33 cellular contexts compared by ENCODE assay signal in the genomic region with DNA sequence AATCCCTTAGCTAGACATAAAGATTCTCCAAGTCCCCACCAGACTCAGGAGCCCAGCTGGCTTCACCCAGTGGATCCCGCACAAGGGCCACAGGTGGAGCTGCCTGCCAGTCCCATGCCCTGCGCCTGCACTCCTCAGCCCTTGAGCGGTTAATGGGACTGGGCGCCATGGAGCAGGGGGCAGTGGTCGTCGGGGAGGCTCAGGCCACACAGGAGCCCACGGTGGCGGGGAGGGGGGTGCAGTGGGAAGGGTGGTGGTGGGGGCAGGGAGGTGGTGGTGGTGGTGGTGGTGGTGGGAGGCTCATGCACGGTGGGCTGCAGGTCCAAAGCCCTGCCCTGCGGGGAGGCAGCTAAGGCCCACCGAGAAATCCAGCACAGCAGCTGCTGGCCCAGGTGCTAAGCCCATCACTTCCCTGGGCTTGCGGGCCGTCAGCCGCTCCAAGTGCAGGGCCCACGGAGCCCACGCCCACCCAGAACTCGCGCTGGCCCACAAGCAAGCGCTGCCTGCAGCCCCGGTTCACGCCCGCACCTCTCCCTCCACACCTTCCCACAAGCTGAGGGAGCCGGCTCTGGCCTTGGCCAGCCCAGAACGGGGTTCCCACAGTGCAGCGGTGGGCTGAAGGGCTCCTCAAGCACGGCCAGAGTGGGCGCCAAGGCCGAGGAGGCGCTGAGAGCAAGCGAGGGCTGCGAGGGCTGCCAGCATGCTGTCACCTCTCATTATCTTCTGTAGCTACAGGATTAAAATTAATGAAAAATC.
"Had no signal": no experiment of that assay in that cellular context is flagged by ENCODE, and none has a peak within 500 bp of the region (broad histone marks: within the 10 kb centered on the region; RNA-seq: fewer than 3 reads in every experiment).

No MANE protein-coding gene starts in this region.

- H3K4me2 ChIP-seq: KMS-11 had no signal

- H3K27me3 ChIP-seq: MG63 had no signal

- H3K4me3 ChIP-seq: MG63 had no signal

- H3K9ac ChIP-seq: KMS-11 had no signal

- H3K9me3 ChIP-seq: MG63 had no signal

- DNase-seq: Karpas-422, Kasumi-1, MG63, MM.1S, MV-4-11, NCI-H1048, NCI-H1092, NCI-H1092 treated with DMSO at 0.1 percent for 48 hours, NCI-H1105, NCI-H1105 treated with DMSO at 0.1 percent for 48 hours, NCI-H1417, NCI-H1417 treated with DMSO at 0.1 percent for 48 hours, NCI-H1436, NCI-H1436 treated with DMSO at 0.1 percent for 48 hours, NCI-H146, NCI-H1694, NCI-H1694 treated with DMSO at 0.1 percent for 48 hours, NCI-H187, NCI-H187 treated with DMSO at 0.1 percent for 48 hours, NCI-H1930, NCI-H2029, NCI-H2029 treated with DMSO at 0.1 percent for 48 hours, NCI-H2081, NCI-H2081 treated with DMSO at 0.1 percent for 48 hours, NCI-H2107, NCI-H2171, NCI-H2171 treated with DMSO at 0.1 percent for 48 hours, NCI-H2227 treated with DMSO at 0.1 percent for 48 hours, NCI-H226, NCI-H446, NCI-H446 treated with DMSO at 0.1 percent for 48 hours, NCI-H510A had no signal

- H3K36me3 ChIP-seq: MG63 had no signal

- H3K27ac ChIP-seq: KMS-11 had no signal
